In genomic region chr5:111224561-111224989, GRCh38 we compare ENCODE assay signal across 8 cellular contexts. TPM values are rescaled to one million over a fixed set of nuclear protein-coding genes. Genes with fewer than 3 reads are reported as not detected.
DNase-seq lines count a peak whose midpoint lies in the region; ATAC-seq and TF ChIP-seq lines count a peak whose summit lies in the region.

No MANE protein-coding gene starts in this region.

- H3K27me3 Mint-ChIP-seq in activated CD8-positive, alpha-beta T cell treated with anti-CD3 and anti-CD28 coated beads for 36 hours, result no peaks in the 10 kb centered on the region

- H3K36me3 Mint-ChIP-seq in activated CD8-positive, alpha-beta T cell treated with anti-CD3 and anti-CD28 coated beads for 36 hours (ENCODE audit: low read depth), result peaks cover 26% of the 10 kb centered on the region

- no peaks in the 10 kb centered on the region for H3K9me3 Mint-ChIP-seq in activated CD8-positive, alpha-beta T cell treated with anti-CD3 and anti-CD28 coated beads for 36 hours

- in situ Hi-C loops in G401 (cut with HindIII; ENCODE audit: low sequenced_read_pairs), result no loop called here

- H3K4me3 Mint-ChIP-seq in activated CD8-positive, alpha-beta T cell treated with anti-CD3 and anti-CD28 coated beads for 36 hours, result peak overlapping the region; percentile 96

- H3K4me1 Mint-ChIP-seq in activated CD8-positive, alpha-beta T cell treated with anti-CD3 and anti-CD28 coated beads for 36 hours (ENCODE audit: low read depth), result peaks cover 32% of the 10 kb centered on the region

- H3K9ac ChIP-seq in iPS-18a (ENCODE audit: low read length), result peak overlapping the region; percentile 45

- H3K36me3 ChIP-seq in BE2C, result peaks cover 17% of the 10 kb centered on the region
- no peaks in the 10 kb centered on the region for H3K36me3 ChIP-seq in iPS-18a (ENCODE audit: control insufficient read depth, low read depth, low read length)

- POLR2A ChIA-PET in activated CD8-positive, alpha-beta T cell treated with anti-CD3 and anti-CD28 coated beads for 36 hours (lab: Charles Lee), result interaction anchor here (0.6 to 11.6 kb wide), 13 partner anchors 9 to 288 kb away, joined by 3 to 176 read pairs (median 3); partner anchors contain the start of gene STARD4

- ATAC-seq in GM19035 (IDR thresholded peaks at IDR 0.05; ENCODE audit: unreplicated experiment) (peak; percentile 36), HG03103 (IDR thresholded peaks at IDR 0.05; ENCODE audit: low read depth, unreplicated experiment) (peak; percentile 19), GM18861 (IDR thresholded peaks at IDR 0.05; ENCODE audit: unreplicated experiment) (no peak)
- ATAC-seq in activated CD8-positive, alpha-beta T cell treated with anti-CD3 and anti-CD28 coated beads for 36 hours, result peak; percentile 37

- intact Hi-C loops in activated CD8-positive, alpha-beta T cell treated with anti-CD3 and anti-CD28 coated beads for 36 hours (cut with micrococcal nuclease), result no loop called here

- H3K9me3 ChIP-seq in BE2C (no peaks in the 10 kb centered on the region), iPS-18a (ENCODE audit: control insufficient read depth, low read depth, low read length) (no peaks in the 10 kb centered on the region)

- DNase-seq in BE2C (peak; percentile 41), G401 (ENCODE audit: low spot score) (no peak)
- DNase-seq in activated CD8-positive, alpha-beta T cell treated with anti-CD3 and anti-CD28 coated beads for 36 hours, result peak; percentile 59
- DNase-seq in stimulated activated CD4-positive, alpha-beta T cell treated with anti-CD3 and anti-CD28 coated beads, Interleukin-4, amount 100 ng/mL, for 48 hours (ENCODE audit: low read depth in 2 of 2), result peak; percentile 26 to 30

- no peaks in the 10 kb centered on the region for H3K27me3 ChIP-seq in BE2C
- H3K27me3 ChIP-seq in iPS-18a (ENCODE audit: control insufficient read depth, insufficient read depth, low read length), result peaks cover 27% of the 10 kb centered on the region

- H3K27ac Mint-ChIP-seq in activated CD8-positive, alpha-beta T cell treated with anti-CD3 and anti-CD28 coated beads for 36 hours, result peak overlapping the region; percentile 97

- peaks cover 18% of the 10 kb centered on the region for H3K4me1 ChIP-seq in BE2C
- peaks cover 6% of the 10 kb centered on the region for H3K4me1 ChIP-seq in iPS-18a (ENCODE audit: control insufficient read depth, low read depth, low read length)

- CTCF ChIA-PET in activated CD8-positive, alpha-beta T cell treated with anti-CD3 and anti-CD28 coated beads for 36 hours (lab: Charles Lee), result interaction anchor here (0.6 to 5.1 kb wide), 8 partner anchors 8 to 65 kb away, joined by 3 to 70 read pairs (median 9); no protein-coding TSS in a partner anchor

- peak overlapping the region; percentile 85 for H3K4me3 ChIP-seq in BE2C (ENCODE audit: low read depth, low read length)
- peak overlapping the region; percentile 78 for H3K4me3 ChIP-seq in iPS-18a (ENCODE audit: low read length)

- no peak for TF ChIP-seq CTCF in BE2C (IDR thresholded peaks at IDR 0.05; ENCODE audit: low read depth, low read length)
- TF ChIP-seq CTCF in activated CD8-positive, alpha-beta T cell treated with anti-CD3 and anti-CD28 coated beads for 36 hours (IDR thresholded peaks at IDR 0.05), result no peak

- no peak overlapping the region for H3K27ac ChIP-seq in iPS-18a (ENCODE audit: low read length)

RNA-seq across cellular contexts. Expression of gene CAMK4, which starts 0.4 kb away (rescaled TPM):
- polyA plus RNA-seq in BE2C (2012; ENCODE audit: insufficient read depth, insufficient read length, low read depth), result 88.5 TPM
- 10 to 100 TPM; 79.7 to 80.7 TPM for total RNA-seq in activated CD8-positive, alpha-beta T cell treated with anti-CD3 and anti-CD28 coated beads for 36 hours
- under 0.01 TPM in 1 of 2 replicates, not detected in the other for total RNA-seq in G401 (2014; rRNA removed; shearing (Covaris generic))

Comparison
In these comparisons a context has a peak if more than half of its experiments do, and no peak if none do; other contexts are left out.
1. RNA of gene CAMK4, which starts 0.4 kb away (total RNA-seq): 79.7 to 80.7 TPM in activated CD8-positive, alpha-beta T cell treated with anti-CD3 and anti-CD28 coated beads for 36 hours; under 0.01 TPM in G401; every median in the first group is over 10 times any median in the second.